ENCODE assay signal across 9 cellular contexts in the genomic region with DNA sequence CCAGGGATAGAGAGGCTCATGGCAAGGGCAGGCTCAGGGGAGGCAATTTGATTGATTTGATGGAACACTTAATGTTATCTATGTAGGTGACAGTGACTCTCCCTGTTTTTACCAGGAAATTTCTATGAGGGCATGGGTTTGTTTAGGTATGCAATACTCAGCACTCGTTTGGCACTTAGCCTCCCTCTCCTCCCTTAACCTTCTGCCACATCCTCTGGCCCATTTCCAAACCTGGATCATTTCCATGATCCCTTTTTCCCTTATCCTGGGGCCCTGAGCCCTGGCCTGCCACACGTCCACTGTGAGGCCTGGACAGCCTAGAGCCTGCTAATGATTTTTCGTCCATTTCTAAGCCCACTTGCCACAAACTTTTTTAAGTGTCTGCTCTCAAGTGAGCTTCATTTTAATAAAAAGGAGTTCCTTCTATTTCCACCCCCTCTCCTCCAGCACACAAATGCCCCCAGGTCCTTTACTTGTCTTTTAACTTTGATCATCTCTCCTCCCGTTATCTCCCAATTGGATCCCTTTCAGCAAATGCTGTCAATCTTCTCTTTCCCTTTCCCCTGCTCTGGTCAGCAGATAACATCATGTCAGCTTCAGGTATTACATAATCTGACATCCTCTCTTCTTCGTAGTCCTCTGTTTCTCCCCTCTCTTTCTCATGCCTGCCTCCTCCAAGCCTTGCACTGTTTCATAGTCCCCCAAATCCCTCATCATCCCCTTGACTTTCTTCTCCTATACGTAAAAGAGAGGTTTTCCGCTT. TPM values are rescaled to one million over a fixed set of nuclear protein-coding genes. Genes with fewer than 3 reads are reported as not detected.
A peak's percentile ranks its signal among the peaks of the same experiment; 100 is the strongest.
DNase-seq lines count a peak whose midpoint lies in the region; ATAC-seq and TF ChIP-seq lines count a peak whose summit lies in the region.
"Had no signal": no experiment of that assay in that cellular context is flagged by ENCODE, and none has a peak within 500 bp of the region (broad histone marks: within the 10 kb centered on the region; RNA-seq: fewer than 3 reads in every experiment).

No MANE protein-coding gene starts in this region.

- H3K36me3 ChIP-seq in Panc1 (ENCODE audit: control insufficient read depth, insufficient read depth, low read length) (no peaks in the 10 kb centered on the region), skeletal muscle tissue (ENCODE audit: control insufficient read depth in 3 of 3, insufficient read depth in 3 of 3, low read length in 3 of 3) (no peaks in the 10 kb centered on the region), A673 (ENCODE audit: insufficient read depth, low read length, poor library complexity, severe bottlenecking) (no peaks in the 10 kb centered on the region)

- H3K36me3 Mint-ChIP-seq in stimulated activated naive B cell treated with anti-CD40 and anti-IgM and Interleukin-4, amounts not matched to agents 10 μg/mL and 1 μg/mL and 100 μg/mL, for 72 hours: no peaks in the 10 kb centered on the region

- H3K4me3 ChIP-seq in Panc1 (ENCODE audit: low read depth in 2 of 2, low read length in 2 of 2) (no peak overlapping the region), skeletal muscle tissue (ENCODE audit: low read length in 3 of 3) (no peak overlapping the region), A673 (ENCODE audit: low read depth, low read length, poor library complexity, severe bottlenecking) (no peak overlapping the region)

- H3K4me3 Mint-ChIP-seq in stimulated activated naive B cell treated with anti-CD40 and anti-IgM and Interleukin-4, amounts not matched to agents 10 μg/mL and 1 μg/mL and 100 μg/mL, for 72 hours: no peak overlapping the region

- intact Hi-C loops in Panc1 (cut with micrococcal nuclease; ENCODE audit: unreplicated experiment) (loop anchor here (5.0 kb wide), 2 partner anchors 35 to 85 kb away; no protein-coding TSS in a partner anchor), A673 (cut with micrococcal nuclease; ENCODE audit: unreplicated experiment) (no loop called here)

- H3K27me3 Mint-ChIP-seq in stimulated activated naive B cell treated with anti-CD40 and anti-IgM and Interleukin-4, amounts not matched to agents 10 μg/mL and 1 μg/mL and 100 μg/mL, for 72 hours: no peaks in the 10 kb centered on the region

- BruUV-seq in Panc1 (replicated peaks; lab: Mats Ljungman, UMichigan): no TSS peak
- BruUV-seq in A673 (replicated peaks; lab: Mats Ljungman, UMichigan): no TSS peak

- H3K27me3 ChIP-seq in Panc1 (ENCODE audit: control insufficient read depth, insufficient read depth, low read length) (no peaks in the 10 kb centered on the region), skeletal muscle tissue (ENCODE audit: control insufficient read depth in 3 of 3, insufficient read depth in 3 of 3, low read length in 3 of 3) (no peaks in the 10 kb centered on the region), A673 (replicated peaks; ENCODE audit: insufficient read depth, low read depth, low read length, poor library complexity) (no peaks in the 10 kb centered on the region)

- CTCF ChIA-PET in Panc1 (lab: Charles Lee) (no interaction called here), A673 (lab: Charles Lee) (no interaction called here)

- H3K9ac ChIP-seq in skeletal muscle tissue (ENCODE audit: low read depth in 1 of 3, low read length in 3 of 3): no peak overlapping the region

- H3K4me1 Mint-ChIP-seq in stimulated activated naive B cell treated with anti-CD40 and anti-IgM and Interleukin-4, amounts not matched to agents 10 μg/mL and 1 μg/mL and 100 μg/mL, for 72 hours: no peaks in the 10 kb centered on the region

- TF ChIP-seq CTCF in Panc1 (IDR thresholded peaks at IDR 0.05) (no peak), A673 (conservative IDR thresholded peaks at IDR 0.05; ENCODE audit: low read depth, low read length) (no peak)

- POLR2A ChIA-PET in Panc1 (lab: Charles Lee): interaction anchor here (0.6 kb wide), 1 partner anchor 25 kb away, joined by 3 read pairs; no protein-coding TSS in a partner anchor
- POLR2A ChIA-PET in A673 (lab: Charles Lee; ENCODE audit: low non-redundant PET): no interaction called here

- no peaks in the 10 kb centered on the region for H3K9me3 Mint-ChIP-seq in stimulated activated naive B cell treated with anti-CD40 and anti-IgM and Interleukin-4, amounts not matched to agents 10 μg/mL and 1 μg/mL and 100 μg/mL, for 72 hours

- ATAC-seq in Panc1: peak; percentile 75
- ATAC-seq in stimulated activated naive B cell treated with anti-CD40 and anti-IgM and Interleukin-4, amounts not matched to agents 10 μg/mL and 1 μg/mL and 100 μg/mL, for 72 hours (replicated peaks): no peak

- H3K4me1 ChIP-seq in Panc1 (ENCODE audit: control insufficient read depth, insufficient read depth, low read length) (peaks cover 46% of the 10 kb centered on the region), skeletal muscle tissue (ENCODE audit: control insufficient read depth in 3 of 3, insufficient read depth in 3 of 3, low read length in 3 of 3) (peaks cover 19 to 25% (median 23%) of the 10 kb centered on the region in 3 donors), A673 (ENCODE audit: insufficient read depth, low read length, poor library complexity, severe bottlenecking) (peaks cover 10% of the 10 kb centered on the region)

- in situ Hi-C loops in Panc1 (cut with HindIII; ENCODE audit: low pct_unique_long_range_greater_than_20kb, low sequenced_read_pairs): no loop called here

- H3K27ac ChIP-seq in Panc1 (ENCODE audit: low read length): peak overlapping the region; percentile 100
- peak overlapping the region; percentile 43 for H3K27ac ChIP-seq in skeletal muscle tissue (ENCODE audit: low read depth, low read length)
- H3K27ac ChIP-seq in A673 (ENCODE audit: low read depth, low read length, poor library complexity, severe bottlenecking): no peak overlapping the region

- DNase-seq in HS-27A (ENCODE audit: low read depth) (peak; percentile 41), Panc1 (ENCODE audit: low read depth, low spot score) (no peak), fibroblast of the conjunctiva (ENCODE audit: low read depth) (peak; percentile 23), A673 (ENCODE audit: low spot score) (no peak), MV-4-11 (lab: John Stamatoyannopoulos, UW) (no peak), NCI-H1436 treated with DMSO at 0.1 percent for 48 hours (lab: John Stamatoyannopoulos, UW) (no peak)
- DNase-seq in stimulated activated naive B cell treated with anti-CD40 and anti-IgM and Interleukin-4, amounts not matched to agents 10 μg/mL and 1 μg/mL and 100 μg/mL, for 72 hours: no peak
- DNase-seq: activated CD4-positive, alpha-beta T cell treated with anti-CD3 and anti-CD28 coated beads, Interleukin-2, amount 50 U/mL, for 4 hours had no signal

- no peaks in the 10 kb centered on the region for H3K9me3 ChIP-seq in Panc1 (ENCODE audit: control insufficient read depth, insufficient read depth, low read depth, low read length)
- H3K9me3 ChIP-seq in skeletal muscle tissue (ENCODE audit: control insufficient read depth in 3 of 3, low read length in 3 of 3): no peaks in the 10 kb centered on the region
- no peaks in the 10 kb centered on the region for H3K9me3 ChIP-seq in A673 (ENCODE audit: low read depth, low read length, poor library complexity, severe bottlenecking)

- no peak overlapping the region for H3K27ac Mint-ChIP-seq in stimulated activated naive B cell treated with anti-CD40 and anti-IgM and Interleukin-4, amounts not matched to agents 10 μg/mL and 1 μg/mL and 100 μg/mL, for 72 hours

RNA-seq across cellular contexts. Expression of a gene that starts 37.8 kb away (rescaled TPM):
- total RNA-seq in Panc1 (2021; ENCODE audit: unreplicated experiment): 106 TPM
- 91.6 TPM for polyA plus RNA-seq in Panc1 (2012; ENCODE audit: insufficient read length)
- total RNA-seq in skeletal muscle tissue: 11.0 TPM
- total RNA-seq in A673 (2021): 34.7 and 39.7 TPM in 2 replicates

Comparison
In these comparisons a context has a peak if more than half of its experiments do, and no peak if none do; other contexts are left out.
1. DNase-seq: peak in HS-27A (single experiment) and fibroblast of the conjunctiva (single experiment); none in Panc1 (single experiment), A673 (single experiment), stimulated activated naive B cell treated with anti-CD40 and anti-IgM and Interleukin-4, amounts not matched to agents 10 μg/mL and 1 μg/mL and 100 μg/mL, for 72 hours (single experiment), MV-4-11 (single experiment) and NCI-H1436 treated with DMSO at 0.1 percent for 48 hours (single experiment).